ENCODE assay signal across 8 cellular contexts in the genomic region with DNA sequence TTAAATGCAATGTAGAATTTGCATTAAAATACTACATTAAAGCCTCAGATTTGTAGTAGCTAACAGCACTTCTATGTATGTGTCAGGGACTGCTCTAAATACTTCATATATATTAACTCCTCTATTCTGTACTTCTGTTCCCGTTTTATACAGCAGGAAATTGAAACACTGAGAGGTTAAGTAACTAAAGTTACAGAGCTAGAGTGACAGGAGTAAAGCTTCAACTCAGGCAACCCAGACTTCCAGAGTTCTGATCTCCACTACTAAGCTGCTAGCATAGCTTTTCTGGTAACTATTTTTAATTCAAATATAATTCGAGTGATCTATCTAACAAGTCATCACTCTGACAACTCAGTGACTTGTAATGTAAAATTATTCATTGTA. TPM values are rescaled to one million over a fixed set of nuclear protein-coding genes. Genes with fewer than 3 reads are reported as not detected.
A peak's percentile ranks its signal among the peaks of the same experiment; 100 is the strongest.
DNase-seq lines count a peak whose midpoint lies in the region; ATAC-seq and TF ChIP-seq lines count a peak whose summit lies in the region.

No MANE protein-coding gene starts in this region.

- TF ChIP-seq CTCF in DOHH2 (IDR thresholded peaks at IDR 0.05; ENCODE audit: low read depth, low read length, poor library complexity, severe bottlenecking) (no peak), kidney epithelial cell (IDR thresholded peaks at IDR 0.05; ENCODE audit: insufficient read depth, low read length, poor library complexity, severe bottlenecking) (no peak), transverse colon (IDR thresholded peaks at IDR 0.05) (no peak)

- intact Hi-C loops in transverse colon (cut with DNase I; ENCODE audit: low total_unique reads) = no loop called here

- H3K9me3 ChIP-seq in DOHH2 (ENCODE audit: control insufficient read depth, insufficient read depth, low read length) = no peaks in the 10 kb centered on the region
- H3K9me3 ChIP-seq in transverse colon = no peaks in the 10 kb centered on the region

- H3K36me3 ChIP-seq in DOHH2 (ENCODE audit: control insufficient read depth, low read length) = no peaks in the 10 kb centered on the region
- no peaks in the 10 kb centered on the region for H3K36me3 ChIP-seq in kidney epithelial cell (ENCODE audit: control insufficient read depth, insufficient read depth, low read length)
- H3K36me3 ChIP-seq in transverse colon = no peaks in the 10 kb centered on the region

- H3K36me3 Mint-ChIP-seq in activated naive CD8-positive, alpha-beta T cell treated with anti-CD3 and anti-CD28 coated beads for 36 hours = peaks cover 2% of the 10 kb centered on the region

- no peaks in the 10 kb centered on the region for H3K9me2 ChIP-seq in DOHH2 (replicated peaks; ENCODE audit: control insufficient read depth, low read length)

- in situ Hi-C loops in transverse colon (cut with MboI; ENCODE audit: low pct_ligation_motif_present in 1 of 4, low pct_unique_long_range_greater_than_20kb in 1 of 4, low sequenced_read_pairs in 3 of 4) (no loop called here), ACHN (cut with HindIII; ENCODE audit: low pct_ligation_motif_present, low pct_unique_long_range_greater_than_20kb, low sequenced_read_pairs) (no loop called here)

- no peaks in the 10 kb centered on the region for H3K27me3 Mint-ChIP-seq in activated naive CD8-positive, alpha-beta T cell treated with anti-CD3 and anti-CD28 coated beads for 36 hours

- peak overlapping the region; percentile 92 for H3K4me3 Mint-ChIP-seq in activated naive CD8-positive, alpha-beta T cell treated with anti-CD3 and anti-CD28 coated beads for 36 hours

- no peaks in the 10 kb centered on the region for H3K9me3 Mint-ChIP-seq in activated naive CD8-positive, alpha-beta T cell treated with anti-CD3 and anti-CD28 coated beads for 36 hours

- H3K79me2 ChIP-seq in DOHH2 (ENCODE audit: control insufficient read depth, low read length) = peaks cover 34% of the 10 kb centered on the region

- H3K4me1 ChIP-seq in DOHH2 (ENCODE audit: control insufficient read depth, low read length) (peaks cover 33% of the 10 kb centered on the region), transverse colon (peaks cover 3 to 27% (median 8%) of the 10 kb centered on the region in 4 donors)

- H3K27ac ChIP-seq in DOHH2 (ENCODE audit: low read depth, low read length) (no peak overlapping the region), transverse colon (peak overlapping the region; percentile 60 to 79 (median 66))

- H3K4me2 ChIP-seq in DOHH2 (ENCODE audit: low read length) = peak overlapping the region; percentile 69

- peaks cover 4% of the 10 kb centered on the region; the same call in 1 of the 2 replicates for H3F3A ChIP-seq in DOHH2 (ENCODE audit: control insufficient read depth, insufficient read depth)

- H4K20me1 ChIP-seq in DOHH2 (ENCODE audit: control insufficient read depth, insufficient read depth, low read depth, low read length) = no peaks in the 10 kb centered on the region

- peak; percentile 1 for ATAC-seq in HG02678 (IDR thresholded peaks at IDR 0.05; ENCODE audit: unreplicated experiment)

- H3K27me3 ChIP-seq in DOHH2 (ENCODE audit: control insufficient read depth, low read length) (no peaks in the 10 kb centered on the region), kidney epithelial cell (ENCODE audit: control insufficient read depth, insufficient read depth, low read length) (no peaks in the 10 kb centered on the region), transverse colon (no peaks in the 10 kb centered on the region)

- peaks cover 15% of the 10 kb centered on the region for H3K4me1 Mint-ChIP-seq in activated naive CD8-positive, alpha-beta T cell treated with anti-CD3 and anti-CD28 coated beads for 36 hours

- peak overlapping the region; percentile 78 for H3K4me3 ChIP-seq in DOHH2 (ENCODE audit: low read length)
- peak overlapping the region; percentile 56 for H3K4me3 ChIP-seq in kidney epithelial cell (ENCODE audit: low read depth, low read length)
- peak overlapping the region; percentile 35 to 65 (median 42) for H3K4me3 ChIP-seq in transverse colon

- no peak for DNase-seq in activated naive CD8-positive, alpha-beta T cell treated with anti-CD3 and anti-CD28 coated beads for 36 hours
- DNase-seq in kidney epithelial cell (ENCODE audit: low read depth) = no peak
- DNase-seq in transverse colon = no peak
- no peak for DNase-seq in ACHN
- DNase-seq in NCI-H82 treated with DMSO at 0.1 percent for 48 hours (lab: John Stamatoyannopoulos, UW; ENCODE audit: unreplicated experiment) = no peak
- DNase-seq in DMS153 (lab: John Stamatoyannopoulos, UW) = no peak

- no peak for TF ChIP-seq EP300 in transverse colon (IDR thresholded peaks at IDR 0.05; ENCODE audit: low read depth)

- 8 to 20% methylated on average over 2 of the region's 2 CpGs for WGBS in transverse colon (ENCODE audit: low coverage in 1 of 2), 2 donors

- H3K27ac Mint-ChIP-seq in activated naive CD8-positive, alpha-beta T cell treated with anti-CD3 and anti-CD28 coated beads for 36 hours = no peak overlapping the region

- no peak for TF ChIP-seq POLR2A in transverse colon (IDR thresholded peaks at IDR 0.05)

RNA-seq across cellular contexts. Expression of a gene that starts 0.6 kb away (rescaled TPM):
- total RNA-seq in activated naive CD8-positive, alpha-beta T cell treated with anti-CD3 and anti-CD28 coated beads for 36 hours = 10 to 100 TPM; 19.5 to 19.8 TPM
- total RNA-seq in kidney epithelial cell (31.5 and 47.0 TPM in 2 replicates), transverse colon (100 to 1,000 TPM in 1 of 4 donors, 10 to 100 TPM in 3; 77.8 to 109 (median 85.7) TPM)
